1 cellular context compared by ENCODE assay signal in the genomic region with DNA sequence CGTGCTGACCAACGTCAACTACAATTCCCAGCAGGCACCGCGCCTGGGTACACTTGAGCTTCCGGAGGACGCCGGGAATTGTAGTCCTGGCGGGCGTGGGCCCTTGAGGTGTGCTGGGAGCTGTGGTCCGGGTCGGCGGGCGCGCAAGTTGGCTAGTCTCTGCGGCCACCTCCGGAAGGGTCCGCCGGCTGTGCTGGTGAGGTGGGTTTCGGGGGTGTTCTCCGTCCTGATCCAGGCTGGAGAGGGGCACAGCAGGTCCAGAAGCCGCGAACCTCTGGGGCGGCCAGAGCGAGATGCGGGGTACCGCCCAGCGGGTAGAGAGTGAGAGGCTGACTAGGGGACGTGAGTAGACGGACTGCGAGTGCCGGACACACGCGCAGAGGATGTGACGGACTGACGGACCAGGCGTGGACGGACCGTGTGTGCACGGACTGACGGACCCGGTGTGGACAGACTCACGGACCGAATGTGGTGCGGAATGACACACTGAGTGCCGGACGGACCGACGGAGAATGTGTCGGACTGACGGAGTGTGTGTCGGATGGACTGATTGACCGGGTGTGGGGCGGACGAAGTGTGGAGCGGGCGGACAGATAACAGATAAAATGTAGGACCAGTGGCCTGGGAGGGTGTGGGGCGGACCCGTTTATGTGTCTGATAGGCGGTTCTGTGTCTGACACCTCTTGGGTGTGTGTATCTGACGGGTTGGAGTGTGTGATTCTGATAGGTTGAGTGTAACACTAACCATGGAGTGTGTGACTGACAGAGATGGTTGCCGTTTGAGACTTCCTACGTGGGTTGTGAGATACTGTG.
A peak's percentile ranks its signal among the peaks of the same experiment; 100 is the strongest.
TF ChIP-seq lines count a peak whose summit lies in the region.

Gene ZSCAN22, plus strand, starts transcription at position 81 of the 813 bp plus-strand sequence. CDS start 7,809 bp downstream, outside the sequence.

TF ChIP-seq in WTC11, 78 proteins besides CTCF, POLR2A, EP300 and RAD21 (continued from another document and continues in another):
- no peak for TF ChIP-seq ZNF532 (CRISPR knock-in tag; IDR thresholded peaks at IDR 0.05; ENCODE audit: borderline replicate concordance)
- TF ChIP-seq GTF2I (CRISPR knock-in tag; conservative IDR thresholded peaks at IDR 0.05): no peak
- TF ChIP-seq, protein P1, sequence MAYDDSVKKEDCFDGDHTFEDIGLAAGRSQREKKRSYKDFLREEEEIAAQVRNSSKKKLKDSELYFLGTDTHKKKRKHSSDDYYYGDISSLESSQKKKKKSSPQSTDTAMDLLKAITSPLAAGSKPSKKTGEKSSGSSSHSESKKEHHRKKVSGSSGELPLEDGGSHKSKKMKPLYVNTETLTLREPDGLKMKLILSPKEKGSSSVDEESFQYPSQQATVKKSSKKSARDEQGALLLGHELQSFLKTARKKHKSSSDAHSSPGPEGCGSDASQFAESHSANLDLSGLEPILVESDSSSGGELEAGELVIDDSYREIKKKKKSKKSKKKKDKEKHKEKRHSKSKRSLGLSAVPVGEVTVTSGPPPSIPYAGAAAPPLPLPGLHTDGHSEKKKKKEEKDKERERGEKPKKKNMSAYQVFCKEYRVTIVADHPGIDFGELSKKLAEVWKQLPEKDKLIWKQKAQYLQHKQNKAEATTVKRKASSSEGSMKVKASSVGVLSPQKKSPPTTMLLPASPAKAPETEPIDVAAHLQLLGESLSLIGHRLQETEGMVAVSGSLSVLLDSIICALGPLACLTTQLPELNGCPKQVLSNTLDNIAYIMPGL (CRISPR knock-in tag; IDR thresholded peaks at IDR 0.05): peak; percentile 81
- TF ChIP-seq, protein P2, sequence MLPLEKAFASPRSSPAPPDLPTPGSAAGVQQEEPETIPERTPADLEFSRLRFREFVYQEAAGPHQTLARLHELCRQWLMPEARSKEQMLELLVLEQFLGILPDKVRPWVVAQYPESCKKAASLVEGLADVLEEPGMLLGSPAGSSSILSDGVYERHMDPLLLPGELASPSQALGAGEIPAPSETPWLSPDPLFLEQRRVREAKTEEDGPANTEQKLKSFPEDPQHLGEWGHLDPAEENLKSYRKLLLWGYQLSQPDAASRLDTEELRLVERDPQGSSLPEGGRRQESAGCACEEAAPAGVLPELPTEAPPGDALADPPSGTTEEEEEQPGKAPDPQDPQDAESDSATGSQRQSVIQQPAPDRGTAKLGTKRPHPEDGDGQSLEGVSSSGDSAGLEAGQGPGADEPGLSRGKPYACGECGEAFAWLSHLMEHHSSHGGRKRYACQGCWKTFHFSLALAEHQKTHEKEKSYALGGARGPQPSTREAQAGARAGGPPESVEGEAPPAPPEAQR (CRISPR knock-in tag; IDR thresholded peaks at IDR 0.05): no peak
- TF ChIP-seq NR1H2 (CRISPR knock-in tag; IDR thresholded peaks at IDR 0.05): no peak
- no peak for TF ChIP-seq ZNF138 (CRISPR knock-in tag; conservative IDR thresholded peaks at IDR 0.05)
- TF ChIP-seq FOXK1 (CRISPR knock-in tag; IDR thresholded peaks at IDR 0.05): peak; percentile 94
- 0 out of 2 replicates have a peak, but pooled peaks have one; percentile 56 for TF ChIP-seq RELA (CRISPR knock-in tag; IDR thresholded peaks at IDR 0.05; ENCODE audit: borderline replicate concordance)
- no peak for TF ChIP-seq ERG (CRISPR knock-in tag; IDR thresholded peaks at IDR 0.05)
- no peak for TF ChIP-seq AR (CRISPR knock-in tag; IDR thresholded peaks at IDR 0.05)
- no peak for TF ChIP-seq FOXJ3 (CRISPR knock-in tag; IDR thresholded peaks at IDR 0.05; ENCODE audit: borderline replicate concordance)
- no peak for TF ChIP-seq SMAD3 (CRISPR knock-in tag; IDR thresholded peaks at IDR 0.05; ENCODE audit: borderline replicate concordance)
- no peak for TF ChIP-seq ELF4 (CRISPR knock-in tag; IDR thresholded peaks at IDR 0.05; ENCODE audit: low read depth)
- TF ChIP-seq, protein P3, sequence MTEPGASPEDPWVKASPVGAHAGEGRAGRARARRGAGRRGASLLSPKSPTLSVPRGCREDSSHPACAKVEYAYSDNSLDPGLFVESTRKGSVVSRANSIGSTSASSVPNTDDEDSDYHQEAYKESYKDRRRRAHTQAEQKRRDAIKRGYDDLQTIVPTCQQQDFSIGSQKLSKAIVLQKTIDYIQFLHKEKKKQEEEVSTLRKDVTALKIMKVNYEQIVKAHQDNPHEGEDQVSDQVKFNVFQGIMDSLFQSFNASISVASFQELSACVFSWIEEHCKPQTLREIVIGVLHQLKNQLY (CRISPR knock-in tag; IDR thresholded peaks at IDR 0.05): no peak
- no peak for TF ChIP-seq AFF4 (CRISPR knock-in tag; IDR thresholded peaks at IDR 0.05; ENCODE audit: borderline replicate concordance)
- no peak for TF ChIP-seq MXD4 (CRISPR knock-in tag; IDR thresholded peaks at IDR 0.05; ENCODE audit: borderline replicate concordance)
- TF ChIP-seq, protein P4, sequence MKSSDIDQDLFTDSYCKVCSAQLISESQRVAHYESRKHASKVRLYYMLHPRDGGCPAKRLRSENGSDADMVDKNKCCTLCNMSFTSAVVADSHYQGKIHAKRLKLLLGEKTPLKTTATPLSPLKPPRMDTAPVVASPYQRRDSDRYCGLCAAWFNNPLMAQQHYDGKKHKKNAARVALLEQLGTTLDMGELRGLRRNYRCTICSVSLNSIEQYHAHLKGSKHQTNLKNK (CRISPR knock-in tag; IDR thresholded peaks at IDR 0.05): no peak
- TF ChIP-seq ZNF416 (CRISPR knock-in tag; IDR thresholded peaks at IDR 0.05): no peak
- TF ChIP-seq ZNF232 (CRISPR knock-in tag; IDR thresholded peaks at IDR 0.05): peak; percentile 65; the same call in 1 of the 2 replicates
- TF ChIP-seq, protein P5, sequence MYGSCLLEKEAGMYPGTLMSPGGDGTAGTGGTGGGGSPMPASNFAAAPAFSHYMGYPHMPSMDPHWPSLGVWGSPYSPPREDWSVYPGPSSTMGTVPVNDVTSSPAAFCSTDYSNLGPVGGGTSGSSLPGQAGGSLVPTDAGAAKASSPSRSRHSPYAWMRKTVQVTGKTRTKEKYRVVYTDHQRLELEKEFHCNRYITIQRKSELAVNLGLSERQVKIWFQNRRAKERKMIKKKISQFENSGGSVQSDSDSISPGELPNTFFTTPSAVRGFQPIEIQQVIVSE (CRISPR knock-in tag; IDR thresholded peaks at IDR 0.05; ENCODE audit: borderline replicate concordance): no peak
- peak; percentile 78 for TF ChIP-seq NFE2L1 (CRISPR knock-in tag; IDR thresholded peaks at IDR 0.05)
- no peak for TF ChIP-seq ZNF396 (CRISPR knock-in tag; IDR thresholded peaks at IDR 0.05; ENCODE audit: borderline replicate concordance)
- TF ChIP-seq, protein P6, sequence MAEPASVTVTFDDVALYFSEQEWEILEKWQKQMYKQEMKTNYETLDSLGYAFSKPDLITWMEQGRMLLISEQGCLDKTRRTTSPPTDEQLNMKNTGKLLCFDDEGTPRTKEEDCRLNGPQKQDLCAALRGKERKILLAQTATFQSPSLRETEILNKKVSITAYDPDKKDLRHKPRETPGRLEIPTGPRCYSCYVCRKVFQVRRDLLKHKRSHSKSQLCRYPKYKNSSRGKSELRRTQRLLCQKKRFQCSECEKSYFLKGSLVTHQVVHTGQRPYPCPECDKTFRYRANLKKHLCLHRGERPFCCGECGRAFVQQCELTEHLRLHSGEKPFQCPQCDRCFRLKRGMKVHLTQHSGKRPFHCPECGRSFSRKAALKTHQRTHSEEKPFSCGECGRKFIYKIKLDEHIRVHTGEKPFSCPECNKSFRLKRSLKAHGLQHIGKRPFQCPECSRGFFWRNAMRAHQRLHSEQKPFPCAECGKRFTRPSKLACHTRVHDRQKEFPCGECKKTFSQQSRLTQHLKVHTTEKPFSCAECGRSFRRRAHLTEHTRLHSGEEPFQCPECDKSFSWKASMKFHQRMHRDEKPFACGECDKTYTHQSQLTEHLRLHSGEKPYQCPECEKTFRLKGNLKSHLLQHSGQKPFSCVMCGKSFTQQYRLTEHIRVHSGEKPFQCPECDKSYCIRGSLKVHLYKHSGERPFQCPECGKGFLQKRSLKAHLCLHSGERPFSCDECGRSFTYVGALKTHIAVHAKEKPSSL (CRISPR knock-in tag; conservative IDR thresholded peaks at IDR 0.05): no peak
- no peak; the same call in 1 of the 2 replicates for TF ChIP-seq ATF1 (CRISPR knock-in tag; IDR thresholded peaks at IDR 0.05)
- no peak for TF ChIP-seq JUN (CRISPR knock-in tag; IDR thresholded peaks at IDR 0.05)
- no peak for TF ChIP-seq GRHL2 (CRISPR knock-in tag; IDR thresholded peaks at IDR 0.05; ENCODE audit: insufficient replicate concordance, severe bottlenecking)
- no peak for TF ChIP-seq RORB (CRISPR knock-in tag; IDR thresholded peaks at IDR 0.05)
